ENCODE assay signal across 1 cellular context in the genomic region with DNA sequence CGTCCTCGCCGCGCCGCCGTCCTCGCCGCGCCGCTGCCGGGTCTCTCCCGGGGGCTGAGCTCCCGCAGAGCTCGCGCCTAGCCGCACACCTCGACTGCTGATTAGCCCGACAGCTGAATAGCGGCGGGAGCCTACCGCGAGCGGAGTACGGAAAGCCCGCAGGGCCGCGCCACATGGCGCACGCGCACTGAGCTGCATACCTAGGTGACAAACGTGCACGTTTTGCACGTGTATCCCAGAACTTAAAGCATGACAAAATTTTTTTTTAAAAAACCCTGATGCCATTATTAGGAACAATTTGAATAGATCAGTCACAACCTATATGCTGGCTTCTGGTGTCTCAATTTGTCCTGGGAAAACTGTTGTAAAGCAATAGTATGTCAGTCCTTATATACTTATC.
TF ChIP-seq lines count a peak whose summit lies in the region.

A gene with protein sequence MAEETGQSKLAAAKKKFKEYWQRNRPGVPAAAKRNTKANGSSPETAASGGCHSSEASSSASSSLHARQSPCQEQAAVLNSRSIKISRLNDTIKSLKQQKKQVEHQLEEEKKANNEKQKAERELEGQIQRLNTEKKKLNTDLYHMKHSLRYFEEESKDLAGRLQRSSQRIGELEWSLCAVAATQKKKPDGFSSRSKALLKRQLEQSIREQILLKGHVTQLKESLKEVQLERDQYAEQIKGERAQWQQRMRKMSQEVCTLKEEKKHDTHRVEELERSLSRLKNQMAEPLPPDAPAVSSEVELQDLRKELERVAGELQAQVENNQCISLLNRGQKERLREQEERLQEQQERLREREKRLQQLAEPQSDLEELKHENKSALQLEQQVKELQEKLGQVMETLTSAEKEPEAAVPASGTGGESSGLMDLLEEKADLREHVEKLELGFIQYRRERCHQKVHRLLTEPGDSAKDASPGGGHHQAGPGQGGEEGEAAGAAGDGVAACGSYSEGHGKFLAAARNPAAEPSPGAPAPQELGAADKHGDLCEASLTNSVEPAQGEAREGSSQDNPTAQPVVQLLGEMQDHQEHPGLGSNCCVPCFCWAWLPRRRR (minus strand): TSS at position 122 of the 400 bp plus-strand sequence. CDS start 48,117 bp downstream, outside the sequence.

TF ChIP-seq in HepG2, 621 proteins besides CTCF, POLR2A, EP300 and RAD21 (continued from another document and continues in another):
- TF ChIP-seq, protein P1, sequence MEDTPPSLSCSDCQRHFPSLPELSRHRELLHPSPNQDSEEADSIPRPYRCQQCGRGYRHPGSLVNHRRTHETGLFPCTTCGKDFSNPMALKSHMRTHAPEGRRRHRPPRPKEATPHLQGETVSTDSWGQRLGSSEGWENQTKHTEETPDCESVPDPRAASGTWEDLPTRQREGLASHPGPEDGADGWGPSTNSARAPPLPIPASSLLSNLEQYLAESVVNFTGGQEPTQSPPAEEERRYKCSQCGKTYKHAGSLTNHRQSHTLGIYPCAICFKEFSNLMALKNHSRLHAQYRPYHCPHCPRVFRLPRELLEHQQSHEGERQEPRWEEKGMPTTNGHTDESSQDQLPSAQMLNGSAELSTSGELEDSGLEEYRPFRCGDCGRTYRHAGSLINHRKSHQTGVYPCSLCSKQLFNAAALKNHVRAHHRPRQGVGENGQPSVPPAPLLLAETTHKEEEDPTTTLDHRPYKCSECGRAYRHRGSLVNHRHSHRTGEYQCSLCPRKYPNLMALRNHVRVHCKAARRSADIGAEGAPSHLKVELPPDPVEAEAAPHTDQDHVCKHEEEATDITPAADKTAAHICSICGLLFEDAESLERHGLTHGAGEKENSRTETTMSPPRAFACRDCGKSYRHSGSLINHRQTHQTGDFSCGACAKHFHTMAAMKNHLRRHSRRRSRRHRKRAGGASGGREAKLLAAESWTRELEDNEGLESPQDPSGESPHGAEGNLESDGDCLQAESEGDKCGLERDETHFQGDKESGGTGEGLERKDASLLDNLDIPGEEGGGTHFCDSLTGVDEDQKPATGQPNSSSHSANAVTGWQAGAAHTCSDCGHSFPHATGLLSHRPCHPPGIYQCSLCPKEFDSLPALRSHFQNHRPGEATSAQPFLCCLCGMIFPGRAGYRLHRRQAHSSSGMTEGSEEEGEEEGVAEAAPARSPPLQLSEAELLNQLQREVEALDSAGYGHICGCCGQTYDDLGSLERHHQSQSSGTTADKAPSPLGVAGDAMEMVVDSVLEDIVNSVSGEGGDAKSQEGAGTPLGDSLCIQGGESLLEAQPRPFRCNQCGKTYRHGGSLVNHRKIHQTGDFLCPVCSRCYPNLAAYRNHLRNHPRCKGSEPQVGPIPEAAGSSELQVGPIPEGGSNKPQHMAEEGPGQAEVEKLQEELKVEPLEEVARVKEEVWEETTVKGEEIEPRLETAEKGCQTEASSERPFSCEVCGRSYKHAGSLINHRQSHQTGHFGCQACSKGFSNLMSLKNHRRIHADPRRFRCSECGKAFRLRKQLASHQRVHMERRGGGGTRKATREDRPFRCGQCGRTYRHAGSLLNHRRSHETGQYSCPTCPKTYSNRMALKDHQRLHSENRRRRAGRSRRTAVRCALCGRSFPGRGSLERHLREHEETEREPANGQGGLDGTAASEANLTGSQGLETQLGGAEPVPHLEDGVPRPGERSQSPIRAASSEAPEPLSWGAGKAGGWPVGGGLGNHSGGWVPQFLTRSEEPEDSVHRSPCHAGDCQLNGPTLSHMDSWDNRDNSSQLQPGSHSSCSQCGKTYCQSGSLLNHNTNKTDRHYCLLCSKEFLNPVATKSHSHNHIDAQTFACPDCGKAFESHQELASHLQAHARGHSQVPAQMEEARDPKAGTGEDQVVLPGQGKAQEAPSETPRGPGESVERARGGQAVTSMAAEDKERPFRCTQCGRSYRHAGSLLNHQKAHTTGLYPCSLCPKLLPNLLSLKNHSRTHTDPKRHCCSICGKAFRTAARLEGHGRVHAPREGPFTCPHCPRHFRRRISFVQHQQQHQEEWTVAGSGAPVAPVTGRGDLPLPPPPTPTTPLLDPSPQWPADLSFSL (CRISPR knock-in tag; IDR thresholded peaks at IDR 0.05): no peak
- TF ChIP-seq ZNF333 (CRISPR knock-in tag; IDR thresholded peaks at IDR 0.05; ENCODE audit: borderline replicate concordance) (no peak), ZFYVE20 (CRISPR knock-in tag; IDR thresholded peaks at IDR 0.05; ENCODE audit: borderline replicate concordance, low read depth) (no peak), ZNF792 (CRISPR knock-in tag; IDR thresholded peaks at IDR 0.05) (peak; percentile 79; the same call in 1 of the 2 replicates), ZNF563 (CRISPR knock-in tag; IDR thresholded peaks at IDR 0.05) (peak; percentile 70; the same call in 1 of the 2 replicates), ZNF30 (CRISPR knock-in tag; IDR thresholded peaks at IDR 0.05) (peak; percentile 88), ZNF296 (CRISPR knock-in tag; conservative IDR thresholded peaks at IDR 0.05) (no peak), ATF7 (IDR thresholded peaks at IDR 0.05) (no peak), ATF7 (CRISPR knock-in tag; IDR thresholded peaks at IDR 0.05) (no peak), HIVEP1 (CRISPR knock-in tag; IDR thresholded peaks at IDR 0.05) (0 out of 2 replicates have a peak, but pooled peaks have one; percentile 30), ZNF329 (CRISPR knock-in tag; IDR thresholded peaks at IDR 0.05; ENCODE audit: low read depth) (no peak), ZNF44 (CRISPR knock-in tag; IDR thresholded peaks at IDR 0.05) (no peak), ZNF550 (CRISPR knock-in tag; IDR thresholded peaks at IDR 0.05; ENCODE audit: borderline replicate concordance) (no peak), ZNF282 (IDR thresholded peaks at IDR 0.05; ENCODE audit: partially characterized antibody) (no peak), STAT5B (CRISPR knock-in tag; IDR thresholded peaks at IDR 0.05) (0 out of 2 replicates have a peak, but pooled peaks have one; percentile 31), SAP130 (CRISPR knock-in tag; IDR thresholded peaks at IDR 0.05; ENCODE audit: low read depth) (peak; percentile 38; the same call in 1 of the 2 replicates), MZF1 (CRISPR knock-in tag; IDR thresholded peaks at IDR 0.05; ENCODE audit: borderline replicate concordance) (no peak), HNRNPL (IDR thresholded peaks at IDR 0.05; ENCODE audit: low read depth, low read length) (no peak), ZNF737 (CRISPR knock-in tag; IDR thresholded peaks at IDR 0.05; ENCODE audit: borderline replicate concordance) (no peak), ZBTB38 (CRISPR knock-in tag; IDR thresholded peaks at IDR 0.05) (no peak), SP1 (IDR thresholded peaks at IDR 0.05) (no peak), SP1 (CRISPR knock-in tag; IDR thresholded peaks at IDR 0.05) (no peak), AGO1 (IDR thresholded peaks at IDR 0.05; ENCODE audit: low read depth, low read length, poor library complexity, severe bottlenecking) (no peak), ZNF224 (CRISPR knock-in tag; IDR thresholded peaks at IDR 0.05) (0 out of 2 replicates have a peak, but pooled peaks have one; percentile 38), ZFP36 (IDR thresholded peaks at IDR 0.05; ENCODE audit: borderline replicate concordance, low read depth, low read length, partially characterized antibody) (no peak), ZNF160 (CRISPR knock-in tag; IDR thresholded peaks at IDR 0.05) (peak; percentile 67; the same call in 1 of the 2 replicates)
- TF ChIP-seq, protein P2, sequence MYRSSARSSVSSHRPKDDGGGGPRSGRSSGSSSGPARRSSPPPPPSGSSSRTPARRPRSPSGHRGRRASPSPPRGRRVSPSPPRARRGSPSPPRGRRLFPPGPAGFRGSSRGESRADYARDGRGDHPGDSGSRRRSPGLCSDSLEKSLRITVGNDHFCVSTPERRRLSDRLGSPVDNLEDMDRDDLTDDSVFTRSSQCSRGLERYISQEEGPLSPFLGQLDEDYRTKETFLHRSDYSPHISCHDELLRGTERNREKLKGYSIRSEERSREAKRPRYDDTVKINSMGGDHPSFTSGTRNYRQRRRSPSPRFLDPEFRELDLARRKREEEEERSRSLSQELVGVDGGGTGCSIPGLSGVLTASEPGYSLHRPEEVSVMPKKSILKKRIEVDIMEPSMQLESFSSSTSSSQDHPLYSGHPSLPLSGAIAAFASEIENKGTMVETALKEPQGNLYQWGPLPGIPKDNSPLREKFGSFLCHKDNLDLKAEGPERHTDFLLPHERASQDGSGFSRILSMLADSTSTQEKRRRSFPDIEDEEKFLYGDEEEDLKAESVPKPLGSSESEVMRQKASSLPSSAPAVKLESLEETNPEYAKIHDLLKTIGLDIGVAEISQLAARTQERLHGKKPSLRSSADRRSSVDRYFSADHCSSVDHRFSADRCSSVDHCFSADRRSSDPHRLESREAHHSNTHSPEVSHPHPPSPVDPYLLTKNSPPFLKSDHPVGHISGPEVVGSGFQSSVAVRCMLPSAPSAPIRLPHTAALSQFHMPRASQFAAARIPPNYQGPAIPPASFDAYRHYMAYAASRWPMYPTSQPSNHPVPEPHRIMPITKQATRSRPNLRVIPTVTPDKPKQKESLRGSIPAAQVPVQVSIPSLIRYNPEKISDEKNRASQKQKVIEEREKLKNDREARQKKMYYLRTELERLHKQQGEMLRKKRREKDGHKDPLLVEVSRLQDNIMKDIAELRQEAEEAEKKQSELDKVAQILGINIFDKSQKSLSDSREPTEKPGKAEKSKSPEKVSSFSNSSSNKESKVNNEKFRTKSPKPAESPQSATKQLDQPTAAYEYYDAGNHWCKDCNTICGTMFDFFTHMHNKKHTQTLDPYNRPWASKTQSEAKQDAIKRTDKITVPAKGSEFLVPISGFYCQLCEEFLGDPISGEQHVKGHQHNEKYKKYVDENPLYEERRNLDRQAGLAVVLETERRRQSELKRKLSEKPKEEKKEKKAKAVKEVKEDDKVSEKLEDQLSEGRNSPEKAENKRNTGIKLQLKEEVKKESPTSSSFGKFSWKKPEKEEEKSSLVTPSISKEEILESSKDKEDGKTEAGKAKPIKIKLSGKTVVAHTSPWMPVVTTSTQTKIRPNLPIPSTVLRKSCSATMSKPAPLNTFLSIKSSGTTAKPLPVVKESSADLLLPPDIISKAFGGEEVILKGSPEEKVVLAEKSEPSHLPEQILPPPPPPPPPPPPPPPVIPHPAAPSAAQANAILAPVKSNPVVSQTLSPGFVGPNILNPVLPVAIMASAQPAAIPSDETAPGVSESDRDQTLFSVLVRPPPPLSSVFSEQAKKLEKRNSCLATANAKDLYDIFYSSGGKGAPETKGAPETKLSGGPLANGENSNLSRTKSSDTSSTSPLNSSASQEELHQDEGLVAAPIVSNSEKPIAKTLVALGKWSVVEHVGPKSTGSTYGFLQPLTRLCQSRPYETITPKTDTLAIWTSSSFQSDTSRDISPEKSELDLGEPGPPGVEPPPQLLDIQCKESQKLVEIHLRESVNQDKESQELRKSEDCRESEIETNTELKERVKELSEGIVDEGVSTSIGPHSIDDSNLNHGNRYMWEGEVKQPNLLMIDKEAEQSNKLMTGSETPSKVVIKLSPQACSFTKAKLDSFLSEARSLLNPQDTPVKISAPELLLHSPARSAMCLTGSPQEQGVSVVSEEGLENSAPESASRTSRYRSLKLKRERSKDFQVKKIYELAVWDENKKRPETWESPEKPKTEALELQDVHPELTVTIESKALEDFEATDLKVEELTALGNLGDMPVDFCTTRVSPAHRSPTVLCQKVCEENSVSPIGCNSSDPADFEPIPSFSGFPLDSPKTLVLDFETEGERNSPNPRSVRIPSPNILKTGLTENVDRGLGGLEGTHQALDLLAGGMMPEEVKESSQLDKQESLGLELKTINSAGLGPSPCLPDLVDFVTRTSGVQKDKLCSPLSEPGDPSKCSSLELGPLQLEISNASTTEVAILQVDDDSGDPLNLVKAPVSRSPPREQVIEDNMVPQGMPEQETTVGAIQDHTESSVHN (CRISPR knock-in tag; IDR thresholded peaks at IDR 0.05): no peak; the same call in 1 of the 2 replicates
- TF ChIP-seq, protein P3, sequence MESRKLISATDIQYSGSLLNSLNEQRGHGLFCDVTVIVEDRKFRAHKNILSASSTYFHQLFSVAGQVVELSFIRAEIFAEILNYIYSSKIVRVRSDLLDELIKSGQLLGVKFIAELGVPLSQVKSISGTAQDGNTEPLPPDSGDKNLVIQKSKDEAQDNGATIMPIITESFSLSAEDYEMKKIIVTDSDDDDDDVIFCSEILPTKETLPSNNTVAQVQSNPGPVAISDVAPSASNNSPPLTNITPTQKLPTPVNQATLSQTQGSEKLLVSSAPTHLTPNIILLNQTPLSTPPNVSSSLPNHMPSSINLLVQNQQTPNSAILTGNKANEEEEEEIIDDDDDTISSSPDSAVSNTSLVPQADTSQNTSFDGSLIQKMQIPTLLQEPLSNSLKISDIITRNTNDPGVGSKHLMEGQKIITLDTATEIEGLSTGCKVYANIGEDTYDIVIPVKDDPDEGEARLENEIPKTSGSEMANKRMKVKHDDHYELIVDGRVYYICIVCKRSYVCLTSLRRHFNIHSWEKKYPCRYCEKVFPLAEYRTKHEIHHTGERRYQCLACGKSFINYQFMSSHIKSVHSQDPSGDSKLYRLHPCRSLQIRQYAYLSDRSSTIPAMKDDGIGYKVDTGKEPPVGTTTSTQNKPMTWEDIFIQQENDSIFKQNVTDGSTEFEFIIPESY (CRISPR knock-in tag; IDR thresholded peaks at IDR 0.05): no peak
- TF ChIP-seq, protein P4, sequence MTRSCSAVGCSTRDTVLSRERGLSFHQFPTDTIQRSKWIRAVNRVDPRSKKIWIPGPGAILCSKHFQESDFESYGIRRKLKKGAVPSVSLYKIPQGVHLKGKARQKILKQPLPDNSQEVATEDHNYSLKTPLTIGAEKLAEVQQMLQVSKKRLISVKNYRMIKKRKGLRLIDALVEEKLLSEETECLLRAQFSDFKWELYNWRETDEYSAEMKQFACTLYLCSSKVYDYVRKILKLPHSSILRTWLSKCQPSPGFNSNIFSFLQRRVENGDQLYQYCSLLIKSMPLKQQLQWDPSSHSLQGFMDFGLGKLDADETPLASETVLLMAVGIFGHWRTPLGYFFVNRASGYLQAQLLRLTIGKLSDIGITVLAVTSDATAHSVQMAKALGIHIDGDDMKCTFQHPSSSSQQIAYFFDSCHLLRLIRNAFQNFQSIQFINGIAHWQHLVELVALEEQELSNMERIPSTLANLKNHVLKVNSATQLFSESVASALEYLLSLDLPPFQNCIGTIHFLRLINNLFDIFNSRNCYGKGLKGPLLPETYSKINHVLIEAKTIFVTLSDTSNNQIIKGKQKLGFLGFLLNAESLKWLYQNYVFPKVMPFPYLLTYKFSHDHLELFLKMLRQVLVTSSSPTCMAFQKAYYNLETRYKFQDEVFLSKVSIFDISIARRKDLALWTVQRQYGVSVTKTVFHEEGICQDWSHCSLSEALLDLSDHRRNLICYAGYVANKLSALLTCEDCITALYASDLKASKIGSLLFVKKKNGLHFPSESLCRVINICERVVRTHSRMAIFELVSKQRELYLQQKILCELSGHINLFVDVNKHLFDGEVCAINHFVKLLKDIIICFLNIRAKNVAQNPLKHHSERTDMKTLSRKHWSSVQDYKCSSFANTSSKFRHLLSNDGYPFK (CRISPR knock-in tag; IDR thresholded peaks at IDR 0.05; ENCODE audit: borderline replicate concordance): no peak
- TF ChIP-seq, protein P5, sequence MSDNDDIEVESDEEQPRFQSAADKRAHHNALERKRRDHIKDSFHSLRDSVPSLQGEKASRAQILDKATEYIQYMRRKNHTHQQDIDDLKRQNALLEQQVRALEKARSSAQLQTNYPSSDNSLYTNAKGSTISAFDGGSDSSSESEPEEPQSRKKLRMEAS (IDR thresholded peaks at IDR 0.05): peak; percentile 93
- TF ChIP-seq, protein P6, sequence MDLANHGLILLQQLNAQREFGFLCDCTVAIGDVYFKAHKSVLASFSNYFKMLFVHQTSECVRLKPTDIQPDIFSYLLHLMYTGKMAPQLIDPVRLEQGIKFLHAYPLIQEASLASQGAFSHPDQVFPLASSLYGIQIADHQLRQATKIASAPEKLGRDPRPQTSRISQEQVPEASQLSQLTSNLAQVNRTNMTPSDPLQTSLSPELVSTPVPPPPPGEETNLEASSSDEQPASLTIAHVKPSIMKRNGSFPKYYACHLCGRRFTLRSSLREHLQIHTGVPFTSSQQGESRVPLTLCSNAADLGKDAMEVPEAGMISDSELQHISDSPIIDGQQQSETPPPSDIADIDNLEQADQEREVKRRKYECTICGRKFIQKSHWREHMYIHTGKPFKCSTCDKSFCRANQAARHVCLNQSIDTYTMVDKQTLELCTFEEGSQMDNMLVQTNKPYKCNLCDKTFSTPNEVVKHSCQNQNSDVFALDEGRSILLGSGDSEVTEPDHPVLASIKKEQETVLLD (CRISPR knock-in tag; IDR thresholded peaks at IDR 0.05; ENCODE audit: low read depth): peak; percentile 59; the same call in 1 of the 2 replicates
